Comparison of ENCODE assay signal across 19 cellular contexts in the genomic region with DNA sequence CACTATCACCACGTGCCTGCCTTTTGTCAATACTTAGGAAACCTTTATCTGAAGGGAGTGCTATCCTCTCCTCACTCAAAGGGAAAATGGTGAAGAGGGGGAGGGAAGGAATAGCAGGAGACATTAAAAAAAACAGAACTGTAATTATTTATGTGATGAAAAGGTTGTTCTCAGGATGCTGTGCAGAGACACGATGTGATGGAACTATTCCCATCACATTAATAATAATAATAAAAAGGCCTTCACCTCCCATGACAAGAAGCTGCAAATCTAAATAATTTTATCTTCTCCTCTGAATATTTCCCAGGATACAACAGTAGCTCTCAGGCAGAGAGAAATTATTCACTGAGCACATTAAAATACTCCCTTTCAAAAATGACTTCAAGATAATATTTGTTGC.
A peak's percentile ranks its signal among the peaks of the same experiment; 100 is the strongest.
DNase-seq lines count a peak whose midpoint lies in the region; ATAC-seq and TF ChIP-seq lines count a peak whose summit lies in the region.
"Had no signal": no experiment of that assay in that cellular context is flagged by ENCODE, and none has a peak within 500 bp of the region (broad histone marks: within the 10 kb centered on the region; RNA-seq: fewer than 3 reads in every experiment).

No MANE protein-coding gene starts in this region.

- TF ChIP-seq CTCF in mesothelial cell of epicardium (IDR thresholded peaks at IDR 0.05; ENCODE audit: unreplicated experiment) (no peak), neural progenitor cell (IDR thresholded peaks at IDR 0.05) (no peak), psoas muscle (IDR thresholded peaks at IDR 0.05) (no peak), vagina (IDR thresholded peaks at IDR 0.05) (no peak)

- H3K4me1 Mint-ChIP-seq in mesothelial cell of epicardium, result peaks cover 36% of the 10 kb centered on the region
- H3K4me1 Mint-ChIP-seq in neural progenitor cell, result peaks cover 24% of the 10 kb centered on the region

- no peaks in the 10 kb centered on the region for H3K79me2 ChIP-seq in neural progenitor cell (ENCODE audit: low read depth)

- H3K36me3 Mint-ChIP-seq in mesothelial cell of epicardium (no peaks in the 10 kb centered on the region), neural progenitor cell (no peaks in the 10 kb centered on the region)

- no peaks in the 10 kb centered on the region for H4K20me1 ChIP-seq in neural progenitor cell (ENCODE audit: low read depth)

- H3K4me3 Mint-ChIP-seq in mesothelial cell of epicardium (no peak overlapping the region), neural progenitor cell (no peak overlapping the region)
- H3K4me3 Mint-ChIP-seq: CD4-positive, alpha-beta T cell; H9 had no signal

- H3K27me3 Mint-ChIP-seq in mesothelial cell of epicardium (ENCODE audit: low read depth) (no peaks in the 10 kb centered on the region), neural progenitor cell (ENCODE audit: insufficient read depth, low read depth) (no peaks in the 10 kb centered on the region)

- H3K4me3 ChIP-seq in neural progenitor cell (no peak overlapping the region), psoas muscle (no peak overlapping the region), vagina (no peak overlapping the region)
- H3K4me3 ChIP-seq: A549 had no signal

- no peak for TF ChIP-seq POLR2A in vagina (IDR thresholded peaks at IDR 0.05)

- H3K4me1 ChIP-seq in neural progenitor cell, result peaks cover 15% of the 10 kb centered on the region
- no peaks in the 10 kb centered on the region for H3K4me1 ChIP-seq in psoas muscle
- no peaks in the 10 kb centered on the region for H3K4me1 ChIP-seq in vagina

- intact Hi-C loops in psoas muscle (cut with DNase I), result no loop called here
- intact Hi-C loops in vagina (cut with DNase I), result no loop called here

- H3K27ac Mint-ChIP-seq in mesothelial cell of epicardium, result peak overlapping the region; percentile 49
- no peak overlapping the region for H3K27ac Mint-ChIP-seq in neural progenitor cell
- H3K27ac Mint-ChIP-seq: CD4-positive, alpha-beta T cell; H9 had no signal

- H3K9ac ChIP-seq in neural progenitor cell, result no peak overlapping the region

- WGBS in psoas muscle, 3 donors, result 60 to 66% (median 63%) methylated on average over 2 of the region's 2 CpGs

- peaks cover 7% of the 10 kb centered on the region for H3K9me3 Mint-ChIP-seq in mesothelial cell of epicardium
- H3K9me3 Mint-ChIP-seq in neural progenitor cell, result peaks cover 2% of the 10 kb centered on the region
- H3K9me3 Mint-ChIP-seq: CD4-positive, alpha-beta T cell; H9 had no signal

- peaks cover 9% of the 10 kb centered on the region for H3F3A ChIP-seq in neural progenitor cell (ENCODE audit: low read depth)

- no peak overlapping the region for H3K4me2 ChIP-seq in neural progenitor cell
- H3K4me2 ChIP-seq: A549 had no signal

- H3K27me3 ChIP-seq in neural progenitor cell, result no peaks in the 10 kb centered on the region
- no peaks in the 10 kb centered on the region for H3K27me3 ChIP-seq in psoas muscle (ENCODE audit: insufficient read depth in 3 of 3, low read length in 2 of 3)
- H3K27me3 ChIP-seq in vagina, result no peaks in the 10 kb centered on the region

- DNase-seq in NCI-H2029 (lab: John Stamatoyannopoulos, UW), result peak; percentile 17
- DNase-seq in NCI-H2029 treated with DMSO at 0.1 percent for 48 hours (lab: John Stamatoyannopoulos, UW), result no peak
- DNase-seq in OCI-M1 (lab: John Stamatoyannopoulos, UW), result peak; percentile 16
- DNase-seq in mesothelial cell of epicardium (ENCODE audit: low spot score in 2 of 2, unreplicated experiment in 2 of 2), result no peak
- no peak for DNase-seq in neural progenitor cell (ENCODE audit: low spot score)
- no peak for DNase-seq in psoas muscle
- DNase-seq in vagina (ENCODE audit: extremely low spot score in 2 of 2), result no peak
- DNase-seq: AML-193; CD4-positive, alpha-beta T cell; DMS153; DMS79; GDM1; GOT3; H9 had no signal

- peak overlapping the region; percentile 49 for H2AFZ ChIP-seq in neural progenitor cell (replicated peaks)

- no peaks in the 10 kb centered on the region for H3K9me3 ChIP-seq in neural progenitor cell (ENCODE audit: low read depth)
- H3K9me3 ChIP-seq in psoas muscle, result no peaks in the 10 kb centered on the region
- H3K9me3 ChIP-seq in vagina, result no peaks in the 10 kb centered on the region
- H3K9me3 ChIP-seq: A549 had no signal

- ATAC-seq in psoas muscle (no peak), GM21381 (IDR thresholded peaks at IDR 0.05; ENCODE audit: unreplicated experiment) (no peak)
- ATAC-seq: A549, HepG2 had no signal

- H3K27ac ChIP-seq in neural progenitor cell (no peak overlapping the region), psoas muscle (no peak overlapping the region), vagina (no peak overlapping the region)
- H3K27ac ChIP-seq: 22Rv1, A549, C4-2B had no signal

- no peaks in the 10 kb centered on the region for H3K36me3 ChIP-seq in neural progenitor cell
- no peaks in the 10 kb centered on the region for H3K36me3 ChIP-seq in psoas muscle (ENCODE audit: insufficient read depth in 1 of 2, low read depth in 1 of 2)
- no peaks in the 10 kb centered on the region for H3K36me3 ChIP-seq in vagina

Comparison
In these comparisons a context has a peak if more than half of its experiments do, and no peak if none do; other contexts are left out.
1. DNase-seq: peak in NCI-H2029 (single experiment) and OCI-M1 (single experiment); none in NCI-H2029 treated with DMSO at 0.1 percent for 48 hours (single experiment), mesothelial cell of epicardium (0 of 2), neural progenitor cell (single experiment), psoas muscle (0 of 2) and vagina (0 of 2).